ENCODE assay signal across 17 cellular contexts in genomic region chr3:66210687-66211295, GRCh38. TPM values are rescaled to one million over a fixed set of nuclear protein-coding genes. Genes with fewer than 3 reads are reported as not detected.
DNase-seq lines count a peak whose midpoint lies in the region; ATAC-seq, FAIRE-seq and TF ChIP-seq lines count a peak whose summit lies in the region.
"Had no signal": no experiment of that assay in that cellular context is flagged by ENCODE, and none has a peak within 500 bp of the region (broad histone marks: within the 10 kb centered on the region; RNA-seq: fewer than 3 reads in every experiment).

No MANE protein-coding gene starts in this region.

- intact Hi-C loops in GM12878 (cut with micrococcal nuclease; ENCODE audit: unreplicated experiment) (no loop called here), testis (cut with DNase I; ENCODE audit: low total_unique reads) (no loop called here)

- H3K27me3 ChIP-seq in GM23338 (ENCODE audit: insufficient read depth): no peaks in the 10 kb centered on the region
- H3K27me3 ChIP-seq in GM12878 (replicated peaks in 1 of 2; ENCODE audit: control insufficient read depth in 2 of 2, insufficient read depth in 2 of 2, low read length in 1 of 2): no peaks in the 10 kb centered on the region; a peak in 1 of 4 replicates
- H3K27me3 ChIP-seq in subcutaneous abdominal adipose tissue (ENCODE audit: control insufficient read depth in 5 of 5, insufficient read depth in 4 of 5, low read length in 5 of 5): no peaks in the 10 kb centered on the region
- no peaks in the 10 kb centered on the region for H3K27me3 ChIP-seq in testis
- H3K27me3 ChIP-seq: BLaER1 treated with 17β-estradiol and CSF1 and Interleukin-3, amounts not matched to agents 10 nM and 100 nM had no signal

- TF ChIP-seq EP300 in GM12878 (IDR thresholded peaks at IDR 0.05; ENCODE audit: borderline replicate concordance in 1 of 2, control insufficient read depth in 1 of 2, low read depth in 2 of 2, low read length in 2 of 2): no peak

- H3F3A ChIP-seq in GM23338 (replicated peaks; ENCODE audit: low read depth): no peaks in the 10 kb centered on the region

- 86% methylated on average over 9 of the region's 9 CpGs for WGBS in GM12878 (ENCODE audit: insufficient coverage, insufficient replicate concordance, low lambda C conversion rate, missing lambda C conversion rate)
- 92 to 94% methylated on average over 9 of the region's 9 CpGs for WGBS in testis, 2 donors

- POLR2A ChIA-PET in GM12878 (lab: Charles Lee): no interaction called here

- H3K36me3 Mint-ChIP-seq in GM23338 (ENCODE audit: low read depth): no peaks in the 10 kb centered on the region
- H3K36me3 Mint-ChIP-seq: CD8-positive, alpha-beta T cell had no signal

- 0 out of 2 replicates have a peak, but pooled peaks cover 3% of the 10 kb centered on the region for H3K9me2 ChIP-seq in GM23338 (ENCODE audit: insufficient read depth)

- H3K9ac ChIP-seq in GM12878 (ENCODE audit: control insufficient read depth, insufficient read depth, low read length): no peak overlapping the region
- no peak overlapping the region for H3K9ac ChIP-seq in subcutaneous abdominal adipose tissue (ENCODE audit: low read length in 5 of 5)
- H3K9ac ChIP-seq: BLaER1 treated with 17β-estradiol and CSF1 and Interleukin-3, amounts not matched to agents 10 nM and 100 nM had no signal

- H3K27ac ChIP-seq in GM23338 (ENCODE audit: low read depth) (no peak overlapping the region), GM12878 (ENCODE audit: control insufficient read depth, insufficient read depth) (no peak overlapping the region), subcutaneous abdominal adipose tissue (ENCODE audit: low read depth, low read length) (peak overlapping the region; percentile 33), testis (no peak overlapping the region)
- H3K27ac ChIP-seq: BLaER1 treated with 17β-estradiol and CSF1 and Interleukin-3, amounts not matched to agents 10 nM and 100 nM had no signal

- no peak for DNase-seq in GM23338 (ENCODE audit: low spot score)
- DNase-seq in NCI-H2227 (lab: John Stamatoyannopoulos, UW; ENCODE audit: unreplicated experiment): peak; percentile 7
- no peak for DNase-seq in GM12878 (ENCODE audit: low read depth, low spot score)
- no peak for DNase-seq in testis
- DNase-seq: Calu3; CD8-positive, alpha-beta T cell; DMS79 treated with DMSO at 0.1 percent for 48 hours; GF-D8; GOT3; H7; HFFc6 had no signal

- FAIRE-seq in GM12878 (lab: Jason Lieb, UNC): no peak
- FAIRE-seq: GM19239 had no signal

- H3K9me3 ChIP-seq in GM12878 (replicated peaks; ENCODE audit: control insufficient read depth, insufficient read depth, low read length) (no peaks in the 10 kb centered on the region), subcutaneous abdominal adipose tissue (ENCODE audit: control insufficient read depth in 5 of 5, low read length in 5 of 5) (peaks cover 0 to 4% (median 0%) of the 10 kb centered on the region in 5 donors), testis (no peaks in the 10 kb centered on the region)
- H3K9me3 ChIP-seq: BLaER1 treated with 17β-estradiol and CSF1 and Interleukin-3, amounts not matched to agents 10 nM and 100 nM had no signal

- no peaks in the 10 kb centered on the region for H3K4me1 ChIP-seq in GM23338 (ENCODE audit: insufficient read depth)
- no peaks in the 10 kb centered on the region for H3K4me1 ChIP-seq in GM12878 (ENCODE audit: control insufficient read depth, insufficient read depth, low read length)
- peaks cover 0 to 13% (median 7%) of the 10 kb centered on the region in 5 donors for H3K4me1 ChIP-seq in subcutaneous abdominal adipose tissue (ENCODE audit: control insufficient read depth in 5 of 5, insufficient read depth in 5 of 5, low read length in 5 of 5)
- H3K4me1 ChIP-seq in testis: no peaks in the 10 kb centered on the region
- H3K4me1 ChIP-seq: BLaER1 treated with 17β-estradiol and CSF1 and Interleukin-3, amounts not matched to agents 10 nM and 100 nM had no signal

- in situ Hi-C loops in GM12878 (cut with MboI): no loop called here

- H3K4me1 Mint-ChIP-seq in GM23338: peaks cover 6% of the 10 kb centered on the region; the same call in 1 of the 3 replicates
- H3K4me1 Mint-ChIP-seq: B cell had no signal

- H3K79me2 ChIP-seq in GM23338 (replicated peaks; ENCODE audit: insufficient read depth) (no peaks in the 10 kb centered on the region), GM12878 (ENCODE audit: control insufficient read depth, insufficient read depth, low read length) (no peaks in the 10 kb centered on the region)

- H3K27ac Mint-ChIP-seq in GM23338: no peak overlapping the region
- H3K27ac Mint-ChIP-seq: B cell; CD8-positive, alpha-beta T cell; HFFc6 had no signal

- no peak for ATAC-seq in GM23338
- ATAC-seq in GM12878: no peak
- ATAC-seq in GM21423 (IDR thresholded peaks at IDR 0.05; ENCODE audit: unreplicated experiment): no peak
- ATAC-seq: CD8-positive, alpha-beta T cell; HCT116 had no signal

- no peaks in the 10 kb centered on the region for H3K36me3 ChIP-seq in GM23338 (ENCODE audit: insufficient read depth)
- H3K36me3 ChIP-seq in GM12878 (ENCODE audit: control insufficient read depth in 2 of 2, insufficient read depth in 2 of 2, low read length in 1 of 2): no peaks in the 10 kb centered on the region
- H3K36me3 ChIP-seq in subcutaneous abdominal adipose tissue (ENCODE audit: control insufficient read depth in 5 of 5, insufficient read depth in 5 of 5, low read length in 5 of 5): no peaks in the 10 kb centered on the region
- no peaks in the 10 kb centered on the region for H3K36me3 ChIP-seq in testis (ENCODE audit: low read depth, missing control alignments)
- H3K36me3 ChIP-seq: BLaER1 treated with 17β-estradiol and CSF1 and Interleukin-3, amounts not matched to agents 10 nM and 100 nM had no signal

- CTCF ChIA-PET in GM12878 (lab: Yijun Ruan, JAX): interaction anchor here (1.2 kb wide), 1 partner anchor 29 kb away, joined by 3 read pairs; no protein-coding TSS in a partner anchor

- no peak for TF ChIP-seq RAD21 in GM12878 (IDR thresholded peaks at IDR 0.05; ENCODE audit: insufficient read depth, low read depth, low read length)

- no peak for TF ChIP-seq POLR2A in GM12878 (IDR thresholded peaks at IDR 0.05; ENCODE audit: low read depth, low read length)
- no peak for TF ChIP-seq POLR2A in testis (IDR thresholded peaks at IDR 0.05)

- H4K20me1 ChIP-seq in GM23338 (replicated peaks; ENCODE audit: insufficient read depth) (no peaks in the 10 kb centered on the region), GM12878 (ENCODE audit: control insufficient read depth, insufficient read depth) (no peaks in the 10 kb centered on the region)
- H4K20me1 ChIP-seq: BLaER1 treated with 17β-estradiol and CSF1 and Interleukin-3, amounts not matched to agents 10 nM and 100 nM had no signal

- TF ChIP-seq CTCF in GM23338 (conservative IDR thresholded peaks at IDR 0.05; ENCODE audit: low read depth in 2 of 2) (no peak), GM12878 (IDR thresholded peaks at IDR 0.05 in 2 of 3, conservative IDR thresholded peaks at IDR 0.05 in 1 of 3; ENCODE audit: control insufficient read depth in 2 of 3, extremely low read depth in 1 of 3, insufficient read depth in 1 of 3, low read depth in 3 of 3, low read length in 3 of 3) (no peak), testis (IDR thresholded peaks at IDR 0.05) (no peak)

- no peak overlapping the region for H3K4me3 ChIP-seq in GM23338
- no peak overlapping the region for H3K4me3 ChIP-seq in GM12878
- no peak overlapping the region for H3K4me3 ChIP-seq in subcutaneous abdominal adipose tissue (ENCODE audit: low read depth in 1 of 5, low read length in 5 of 5)
- no peak overlapping the region for H3K4me3 ChIP-seq in testis
- H3K4me3 ChIP-seq: BLaER1 treated with 17β-estradiol and CSF1 and Interleukin-3, amounts not matched to agents 10 nM and 100 nM had no signal

- H3K4me3 Mint-ChIP-seq in GM23338: no peak overlapping the region
- H3K4me3 Mint-ChIP-seq: B cell; CD8-positive, alpha-beta T cell; HFFc6 had no signal

- H3K4me2 ChIP-seq in GM23338 (no peak overlapping the region), GM12878 (ENCODE audit: control insufficient read depth, insufficient read depth) (no peak overlapping the region)
- H3K4me2 ChIP-seq: BLaER1 treated with 17β-estradiol and CSF1 and Interleukin-3, amounts not matched to agents 10 nM and 100 nM had no signal

- RAD21 ChIA-PET in GM12878 (lab: Charles Lee; ENCODE audit: unreplicated experiment): no interaction called here

- H3K9me3 Mint-ChIP-seq in GM23338: peaks cover 3% of the 10 kb centered on the region; the same call in 1 of the 3 replicates
- H3K9me3 Mint-ChIP-seq: CD8-positive, alpha-beta T cell had no signal

- BruUV-seq in GM12878 (replicated peaks; lab: Mats Ljungman, UMichigan): no TSS peak

- H2AFZ ChIP-seq in GM23338 (0 out of 2 replicates have a peak overlapping the region, but pooled peaks have one; percentile 11), GM12878 (ENCODE audit: control insufficient read depth, low read depth, low read length) (no peak overlapping the region)

- SMC1A ChIA-PET in GM12878 (lab: Charles Lee; ENCODE audit: uncharacterized antibody, unreplicated experiment): interaction anchor here (1.2 to 1.3 kb wide), 2 partner anchors 11 to 44 kb away, joined by 3 to 4 read pairs; no protein-coding TSS in a partner anchor

- H3K27me3 Mint-ChIP-seq in GM23338 (ENCODE audit: insufficient read depth, low read depth, poor library complexity): peaks cover 2% of the 10 kb centered on the region

RNA-seq across cellular contexts. Expression of gene SLC25A26, which starts 10.0 kb away (rescaled TPM):
- total RNA-seq in GM23338 (2014; rRNA removed; shearing (Covaris generic)): 28.5 and 40.2 TPM in 2 replicates
- polyA plus RNA-seq in GM23338 (2016; fragmentation: Nextera tagmentation; extraction: Ambion mirVana) (20.5 and 24.8 TPM in 2 replicates), GM12878 (2011; rRNA removed) (33.9 and 35.9 TPM in 2 replicates), GM12878 (2014; fragmentation: Illumina TruSeq; extraction: Trizol) (12.0 and 24.0 TPM in 2 replicates), GM12878 (2014; fragmentation: Nextera tagmentation; extraction: Ambion mirVana) (10 to 100 TPM; 44.1 to 49.7 TPM), GM12878 (2014; rRNA removed) (21.8 and 24.2 TPM in 2 replicates), GM12878 (2016; fragmentation: Nextera tagmentation; extraction: Ambion mirVana) (10 to 100 TPM; 25.8 to 26.6 TPM), testis (ENCODE audit: insufficient read depth, low read depth, low replicate concordance) (29.7 TPM)
- 18.9 and 21.4 TPM in 2 replicates for total RNA-seq in GM12878 (2013; cell fraction: nucleolus; rRNA removed)
- total RNA-seq in GM12878 (2014; rRNA removed) (22.4 and 29.0 TPM in 2 replicates), GM12878 (2014; rRNA removed; fragmentation: Illumina TruSeq; extraction: Trizol) (14.6 and 15.9 TPM in 2 replicates), GM12878 (2021) (17.9 and 22.0 TPM in 2 replicates), testis (10 to 100 TPM; 30.0 to 30.5 TPM)
- 15.5 TPM for polyA plus RNA-seq in GM12878 (2011; ENCODE audit: low read depth)
- polyA plus RNA-seq in GM12878 (2011; cell fraction: cytosol; rRNA removed): 26.8 and 31.6 TPM in 2 replicates
- polyA plus RNA-seq in GM12878 (2011; cell fraction: nucleus; rRNA removed): 19.1 and 21.4 TPM in 2 replicates
- 19.3 and 22.4 TPM in 2 replicates for polyA plus RNA-seq in GM12878 (2012)
- polyA minus RNA-seq in GM12878 (2011; rRNA and poly(A)+ RNA removed): 17.1 and 18.8 TPM in 2 replicates
- 4.9 and 5.3 TPM in 2 replicates for polyA minus RNA-seq in GM12878 (2011; cell fraction: cytosol; rRNA and poly(A)+ RNA removed)
- 9.3 and 16.6 TPM in 2 replicates for polyA minus RNA-seq in GM12878 (2011; cell fraction: nucleus; rRNA and poly(A)+ RNA removed)
